In the genomic region with DNA sequence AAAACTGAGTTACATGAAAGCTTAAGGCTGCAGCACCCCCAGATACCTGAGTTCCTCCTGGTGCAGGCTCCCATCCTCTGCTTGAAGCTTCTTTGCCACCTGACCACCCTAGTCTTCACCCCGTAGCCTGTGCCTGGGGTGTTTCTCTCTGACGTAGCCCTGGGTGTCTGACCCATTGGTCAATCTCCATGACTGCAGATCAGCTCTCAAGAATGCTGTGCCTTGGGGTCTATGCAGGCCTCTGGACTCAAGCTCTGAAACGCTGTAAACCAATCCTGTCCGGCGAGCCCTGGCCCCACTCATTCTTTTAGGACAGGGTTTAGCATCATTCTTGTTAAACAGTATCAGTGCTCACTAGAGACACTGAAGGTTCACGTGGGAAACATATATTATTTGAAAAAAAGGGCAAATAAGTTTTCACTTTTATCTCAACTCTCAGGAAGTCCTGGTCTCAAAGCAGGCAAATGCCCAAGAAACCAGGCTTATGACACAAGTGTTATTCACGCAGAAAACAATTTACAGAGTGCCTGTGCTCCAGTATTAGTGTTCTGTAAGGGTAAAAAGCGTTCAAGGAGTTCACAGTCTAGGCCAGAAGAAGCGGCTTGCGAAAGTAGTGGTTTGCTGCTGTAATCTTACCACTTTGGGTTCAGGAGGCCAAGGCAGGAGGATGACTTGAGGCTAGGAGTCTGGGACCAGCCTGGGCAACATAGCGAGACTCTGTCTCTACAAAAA, we compare ENCODE assay signal across 31 cellular contexts. TPM values are rescaled to one million over a fixed set of nuclear protein-coding genes. Genes with fewer than 3 reads are reported as not detected.
DNase-seq lines count a peak whose midpoint lies in the region; ATAC-seq and TF ChIP-seq lines count a peak whose summit lies in the region.
"Had no signal": no experiment of that assay in that cellular context is flagged by ENCODE, and none has a peak within 500 bp of the region (broad histone marks: within the 10 kb centered on the region; RNA-seq: fewer than 3 reads in every experiment).

No MANE protein-coding gene starts in this region.

- no peak overlapping the region for H3K18ac ChIP-seq in mesenchymal stem cell (ENCODE audit: low read depth in 1 of 2, low read length in 2 of 2)

- H3K14ac ChIP-seq in mesenchymal stem cell (ENCODE audit: low read length in 2 of 2), result no peak overlapping the region

- no peaks in the 10 kb centered on the region for H3F3A ChIP-seq in neural progenitor cell (ENCODE audit: low read depth)

- no peak overlapping the region for H2AK5ac ChIP-seq in mesenchymal stem cell (ENCODE audit: low read length, severe bottlenecking)

- no peak overlapping the region for H3K23ac ChIP-seq in mesenchymal stem cell (ENCODE audit: low read length in 2 of 2)

- H3K4me1 ChIP-seq in esophagus squamous epithelium (peaks cover 9 to 41% (median 10%) of the 10 kb centered on the region in 3 donors), mesenchymal stem cell (ENCODE audit: control insufficient read depth, insufficient read depth, low read depth, low read length) (peaks cover 4% of the 10 kb centered on the region), neural progenitor cell (no peaks in the 10 kb centered on the region), gastrocnemius medialis (no peaks in the 10 kb centered on the region)
- H3K4me1 ChIP-seq: psoas muscle, thyroid gland had no signal

- no peak overlapping the region for H2BK120ac ChIP-seq in mesenchymal stem cell (ENCODE audit: low read depth, low read length)

- peaks cover 4% of the 10 kb centered on the region for H3K36me3 Mint-ChIP-seq in neural progenitor cell
- H3K36me3 Mint-ChIP-seq: activated CD4-positive, alpha-beta memory T cell treated with anti-CD3 and anti-CD28 coated beads for 36 hours; brain; CD4-positive, alpha-beta memory T cell; IgD-negative memory B cell; naive thymus-derived CD4-positive, alpha-beta T cell had no signal

- H3K79me2 ChIP-seq in neural progenitor cell (ENCODE audit: low read depth), result no peaks in the 10 kb centered on the region

- 78 to 85% methylated on average over 11 of the region's 11 CpGs for WGBS in esophagus squamous epithelium, 2 donors
- WGBS in mesenchymal stem cell, result 93% methylated on average over 11 of the region's 11 CpGs

- intact Hi-C loops in esophagus squamous epithelium (cut with DNase I), result no loop called here
- intact Hi-C loops in gastrocnemius medialis (cut with DNase I; ENCODE audit: low total_unique reads), result no loop called here

- no peaks in the 10 kb centered on the region for H3K4me1 Mint-ChIP-seq in neural progenitor cell
- H3K4me1 Mint-ChIP-seq: B cell; brain; CD4-positive, alpha-beta memory T cell; IgD-negative memory B cell; naive thymus-derived CD4-positive, alpha-beta T cell had no signal

- no peaks in the 10 kb centered on the region for H4K20me1 ChIP-seq in neural progenitor cell (ENCODE audit: low read depth)

- H3K9me3 ChIP-seq in esophagus squamous epithelium, result no peaks in the 10 kb centered on the region
- H3K9me3 ChIP-seq in mesenchymal stem cell (ENCODE audit: control insufficient read depth, low read length), result peaks cover 9% of the 10 kb centered on the region
- H3K9me3 ChIP-seq in neural progenitor cell (ENCODE audit: low read depth), result no peaks in the 10 kb centered on the region
- no peaks in the 10 kb centered on the region for H3K9me3 ChIP-seq in gastrocnemius medialis
- H3K9me3 ChIP-seq: psoas muscle, thyroid gland, vagina had no signal

- H2BK12ac ChIP-seq in mesenchymal stem cell (ENCODE audit: low read length in 2 of 2), result no peak overlapping the region

- H3K9ac ChIP-seq in mesenchymal stem cell (ENCODE audit: low read length), result no peak overlapping the region
- no peak overlapping the region for H3K9ac ChIP-seq in neural progenitor cell

- H4K8ac ChIP-seq in mesenchymal stem cell (ENCODE audit: low read length), result peak overlapping the region; percentile 55

- H3K27ac ChIP-seq in esophagus squamous epithelium (peak overlapping the region in 3 of 4 donors; percentile 84 to 92 (median 85)), mesenchymal stem cell (ENCODE audit: low read length, poor library complexity, severe bottlenecking) (no peak overlapping the region), neural progenitor cell (no peak overlapping the region), gastrocnemius medialis (no peak overlapping the region)
- H3K27ac ChIP-seq: heart left ventricle, psoas muscle, thyroid gland, vagina had no signal

- H3K27me3 Mint-ChIP-seq in neural progenitor cell (ENCODE audit: insufficient read depth, low read depth), result peaks cover 4% of the 10 kb centered on the region
- H3K27me3 Mint-ChIP-seq: activated CD4-positive, alpha-beta memory T cell treated with anti-CD3 and anti-CD28 coated beads for 36 hours; IgD-negative memory B cell had no signal

- in situ Hi-C loops in gastrocnemius medialis (cut with MboI; ENCODE audit: low sequenced_read_pairs in 4 of 4), result no loop called here

- H3K36me3 ChIP-seq in esophagus squamous epithelium (no peaks in the 10 kb centered on the region), mesenchymal stem cell (ENCODE audit: control insufficient read depth in 1 of 2, insufficient read depth in 2 of 2, low read depth in 1 of 2, low read length in 2 of 2) (no peaks in the 10 kb centered on the region), neural progenitor cell (no peaks in the 10 kb centered on the region), gastrocnemius medialis (no peaks in the 10 kb centered on the region)
- H3K36me3 ChIP-seq: heart left ventricle, thyroid gland, vagina had no signal

- no peak overlapping the region for H3K27ac Mint-ChIP-seq in neural progenitor cell
- H3K27ac Mint-ChIP-seq: activated CD4-positive, alpha-beta memory T cell treated with anti-CD3 and anti-CD28 coated beads for 36 hours; B cell; brain; CD4-positive, alpha-beta memory T cell; IgD-negative memory B cell; naive thymus-derived CD4-positive, alpha-beta T cell; T-helper 1 cell treated with Interleukin-12 subunit alpha and Interleukin-12 subunit beta and Interleukin-4 antibody, amounts not matched to agents 30 μg/mL and 1 μg/mL, for 36 hours had no signal

- no peak overlapping the region for H2BK15ac ChIP-seq in mesenchymal stem cell (ENCODE audit: low read depth, poor library complexity, severe bottlenecking)

- H3K79me1 ChIP-seq in mesenchymal stem cell (replicated peaks; ENCODE audit: low read length, poor library complexity, severe bottlenecking), result no peaks in the 10 kb centered on the region

- H4K91ac ChIP-seq in mesenchymal stem cell (ENCODE audit: low read length), result no peak overlapping the region

- no peak overlapping the region for H3K4ac ChIP-seq in mesenchymal stem cell (ENCODE audit: low read depth in 1 of 2, low read length in 2 of 2)

- no peak overlapping the region for H3K4me3 Mint-ChIP-seq in neural progenitor cell
- H3K4me3 Mint-ChIP-seq: activated CD4-positive, alpha-beta memory T cell treated with anti-CD3 and anti-CD28 coated beads for 36 hours; B cell; brain; CD4-positive, alpha-beta memory T cell; H9; IgD-negative memory B cell; naive thymus-derived CD4-positive, alpha-beta T cell; T-helper 1 cell treated with Interleukin-12 subunit alpha and Interleukin-12 subunit beta and Interleukin-4 antibody, amounts not matched to agents 30 μg/mL and 1 μg/mL, for 36 hours had no signal

- H3K4me3 ChIP-seq in esophagus squamous epithelium, result no peak overlapping the region
- no peak overlapping the region for H3K4me3 ChIP-seq in mesenchymal stem cell (ENCODE audit: insufficient read depth in 1 of 2, low read depth in 1 of 2, low read length in 2 of 2)
- no peak overlapping the region for H3K4me3 ChIP-seq in neural progenitor cell
- no peak overlapping the region for H3K4me3 ChIP-seq in gastrocnemius medialis
- H3K4me3 ChIP-seq: heart left ventricle, psoas muscle, thyroid gland, vagina had no signal

- H3K4me2 ChIP-seq in mesenchymal stem cell (ENCODE audit: low read length, poor library complexity, severe bottlenecking) (no peak overlapping the region), neural progenitor cell (no peak overlapping the region)

- no peak for TF ChIP-seq POLR2A in esophagus squamous epithelium (IDR thresholded peaks at IDR 0.05)
- TF ChIP-seq POLR2A in gastrocnemius medialis (IDR thresholded peaks at IDR 0.05), result no peak

- peaks cover 7% of the 10 kb centered on the region for H3K9me3 Mint-ChIP-seq in neural progenitor cell

- no peak for ATAC-seq in GM21526 (IDR thresholded peaks at IDR 0.05; ENCODE audit: low FRiP score, unreplicated experiment)
- no peak for ATAC-seq in gastrocnemius medialis
- ATAC-seq: heart left ventricle; naive thymus-derived CD4-positive, alpha-beta T cell; psoas muscle; sciatic nerve; SK-N-SH treated with all-trans-retinoic acid at 6 μM for 48 hours had no signal

- DNase-seq in HCEC 1CT (peak; percentile 66), amniotic epithelial cell (ENCODE audit: low read depth) (peak; percentile 53), esophagus squamous epithelium (lab: John Stamatoyannopoulos, UW) (no peak), mesenchymal stem cell (no peak), neural progenitor cell (ENCODE audit: low spot score) (no peak), SK-N-DZ (ENCODE audit: low spot score) (no peak), gastrocnemius medialis (no peak)
- DNase-seq: activated CD4-positive, alpha-beta memory T cell treated with anti-CD3 and anti-CD28 coated beads for 36 hours; activated CD4-positive, CD25-positive, alpha-beta regulatory T cell treated with anti-CD3 and anti-CD28 coated beads, Interleukin-2, amount 50 U/mL, for 72 hours; activated CD8-positive, alpha-beta memory T cell treated with anti-CD3 and anti-CD28 coated beads, Interleukin-2, amount 50 U/mL, for 4 hours; activated naive CD4-positive, alpha-beta T cell treated with Interleukin-2 at 50 U/mL for 16 hours; CD4-positive, alpha-beta memory T cell; H9; heart left ventricle; kidney; naive thymus-derived CD4-positive, alpha-beta T cell; NCI-H1092 treated with DMSO at 0.1 percent for 48 hours; NCI-H187 treated with DMSO at 0.1 percent for 48 hours; NCI-H524 treated with DMSO at 0.1 percent for 48 hours; occipital lobe; OCI-M1; psoas muscle; thyroid gland had no signal

- H3K27me3 ChIP-seq in esophagus squamous epithelium (no peaks in the 10 kb centered on the region), mesenchymal stem cell (ENCODE audit: control insufficient read depth in 1 of 2, insufficient read depth in 1 of 2, low read length in 2 of 2) (no peaks in the 10 kb centered on the region), neural progenitor cell (no peaks in the 10 kb centered on the region), gastrocnemius medialis (no peaks in the 10 kb centered on the region)
- H3K27me3 ChIP-seq: heart left ventricle, thyroid gland, vagina had no signal

- H2AFZ ChIP-seq in mesenchymal stem cell (ENCODE audit: low read depth, low read length), result no peak overlapping the region
- H2AFZ ChIP-seq in neural progenitor cell (replicated peaks), result no peak overlapping the region

- TF ChIP-seq CTCF in esophagus squamous epithelium (IDR thresholded peaks at IDR 0.05), result no peak
- TF ChIP-seq CTCF in neural progenitor cell (IDR thresholded peaks at IDR 0.05), result no peak
- no peak for TF ChIP-seq CTCF in gastrocnemius medialis (IDR thresholded peaks at IDR 0.05 in 4 of 5, conservative IDR thresholded peaks at IDR 0.05 in 1 of 5)

- no peak overlapping the region for H2BK5ac ChIP-seq in mesenchymal stem cell (ENCODE audit: low read depth, low read length, poor library complexity, severe bottlenecking)

RNA-seq across cellular contexts. Expression of gene PPP4R1, which starts 22.8 kb away (rescaled TPM):
- total RNA-seq in esophagus squamous epithelium (100 to 1,000 TPM; 129 to 233 (median 186) TPM), neural progenitor cell (ENCODE audit: low replicate concordance) (87.7 and 102 TPM in 2 replicates), gastrocnemius medialis (10 to 100 TPM; 27.7 to 48.3 (median 32.0) TPM)
- 61.2 TPM for polyA plus RNA-seq in mesenchymal stem cell (2013, experiment 1 of 2)
- 58.8 TPM for polyA plus RNA-seq in mesenchymal stem cell (2013, experiment 2 of 2)
- polyA plus RNA-seq in SK-N-DZ (2014; cell fraction: cytosol; rRNA removed), result 53.5 and 64.4 TPM in 2 replicates
- 89.0 and 91.5 TPM in 2 replicates for polyA plus RNA-seq in SK-N-DZ (2014; cell fraction: nucleus; rRNA removed)

Comparison
In these comparisons a context has a peak if more than half of its experiments do, and no peak if none do; other contexts are left out.
1. DNase-seq: peak in HCEC 1CT (single experiment) and amniotic epithelial cell (single experiment); none in esophagus squamous epithelium (single experiment), mesenchymal stem cell (single experiment), neural progenitor cell (single experiment), SK-N-DZ (single experiment) and gastrocnemius medialis (0 of 2).
2. H3K27ac ChIP-seq: peak in esophagus squamous epithelium (3 of 4); none in mesenchymal stem cell (single experiment), neural progenitor cell (single experiment) and gastrocnemius medialis (0 of 4).